ENCODE assay signal across 9 cellular contexts in the genomic region with DNA sequence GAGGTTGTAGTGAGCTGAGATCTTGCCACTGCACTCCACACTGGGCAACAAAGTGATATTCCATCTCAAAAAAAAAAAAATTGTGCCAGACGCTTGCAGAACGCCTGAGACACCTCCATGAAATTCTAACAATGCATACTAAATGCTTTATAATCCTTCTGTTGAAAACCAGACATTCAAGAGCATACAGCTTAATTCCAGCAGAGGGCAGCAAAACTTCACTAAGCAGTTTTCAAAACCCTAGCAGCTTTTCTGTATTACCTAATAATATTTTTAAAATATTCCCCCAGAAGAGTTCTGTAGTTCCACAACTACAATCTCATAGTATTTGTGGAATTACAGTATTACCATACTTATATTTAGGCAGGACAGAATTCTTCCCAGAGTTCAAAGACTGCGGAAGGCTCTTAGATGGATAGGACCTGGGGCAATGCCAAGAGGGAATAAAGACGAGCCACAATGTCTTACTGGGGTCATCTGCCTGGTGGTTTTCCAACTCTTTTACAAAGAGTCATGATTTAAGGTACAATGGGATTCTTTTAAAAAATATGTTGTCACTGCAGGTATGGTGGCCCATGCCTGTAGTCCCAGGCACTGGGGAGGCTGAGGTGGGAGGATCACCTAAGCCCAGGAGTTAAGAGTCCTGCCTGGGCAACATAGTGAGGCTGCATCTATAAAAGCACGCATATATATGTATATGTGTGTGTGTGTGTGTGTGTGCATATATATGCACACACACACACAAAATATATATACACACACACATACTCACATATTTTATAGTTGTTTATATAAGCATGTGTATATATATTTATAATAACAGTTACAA. TPM values are rescaled to one million over a fixed set of nuclear protein-coding genes. Genes with fewer than 3 reads are reported as not detected.
DNase-seq lines count a peak whose midpoint lies in the region; ATAC-seq and TF ChIP-seq lines count a peak whose summit lies in the region.
"Had no signal": no experiment of that assay in that cellular context is flagged by ENCODE, and none has a peak within 500 bp of the region (broad histone marks: within the 10 kb centered on the region; RNA-seq: fewer than 3 reads in every experiment).

No MANE protein-coding gene starts in this region.

- H3K4me1 Mint-ChIP-seq in activated B cell treated with CpG ODN at 0.5 μM for 24 hours, result peaks cover 12% of the 10 kb centered on the region
- H3K4me1 Mint-ChIP-seq in naive thymus-derived CD4-positive, alpha-beta T cell, result peaks cover 15 to 35% (median 24%) of the 10 kb centered on the region in 7 donors

- no peaks in the 10 kb centered on the region for H3K36me3 Mint-ChIP-seq in activated B cell treated with CpG ODN at 0.5 μM for 24 hours (ENCODE audit: low read depth)
- H3K36me3 Mint-ChIP-seq in naive thymus-derived CD4-positive, alpha-beta T cell, result peaks cover 0 to 6% (median 0%) of the 10 kb centered on the region in 5 donors

- H3K4me1 ChIP-seq in naive thymus-derived CD4-positive, alpha-beta T cell (ENCODE audit: control insufficient read depth in 2 of 2, insufficient read depth in 2 of 2, low read length in 2 of 2), result peaks cover 3 to 11% of the 10 kb centered on the region in 2 donors

- H3K9me3 ChIP-seq in naive thymus-derived CD4-positive, alpha-beta T cell (ENCODE audit: control insufficient read depth in 2 of 3, low read length in 3 of 3), result no peaks in the 10 kb centered on the region

- intact Hi-C loops in activated B cell treated with CpG ODN at 0.5 μM for 24 hours (cut with micrococcal nuclease), result loop anchor here (1.0 to 10.0 kb wide), 4 partner anchors 100 to 392 kb away; no protein-coding TSS in a partner anchor
- intact Hi-C loops in naive thymus-derived CD4-positive, alpha-beta T cell (cut with micrococcal nuclease), result loop anchor here (1.0 to 10.0 kb wide), 9 partner anchors 22 to 525 kb away; partner anchors contain the start of genes APPL1 (in 2 of the 2) and CCDC66 (in 1 of the 2)

- H3K9me3 Mint-ChIP-seq in activated B cell treated with CpG ODN at 0.5 μM for 24 hours, result no peaks in the 10 kb centered on the region
- peaks cover 0 to 3% (median 0%) of the 10 kb centered on the region in 11 donors for H3K9me3 Mint-ChIP-seq in naive thymus-derived CD4-positive, alpha-beta T cell

- H3K4me3 ChIP-seq in naive thymus-derived CD4-positive, alpha-beta T cell (ENCODE audit: low read length), result no peak overlapping the region
- H3K4me3 ChIP-seq: skin epidermis had no signal

- H3K27ac ChIP-seq in naive thymus-derived CD4-positive, alpha-beta T cell (ENCODE audit: low read depth, low read length), result no peak overlapping the region
- H3K27ac ChIP-seq: skin epidermis had no signal

- no peak overlapping the region for H3K27ac Mint-ChIP-seq in activated B cell treated with CpG ODN at 0.5 μM for 24 hours
- H3K27ac Mint-ChIP-seq in naive thymus-derived CD4-positive, alpha-beta T cell, result peak overlapping the region in 2 of 9 donors; percentile 1 to 22

- TF ChIP-seq CTCF in GM13976 (IDR thresholded peaks at IDR 0.05; ENCODE audit: borderline replicate concordance, control extremely low read depth, extremely low read depth, insufficient read depth, missing control alignments) (peak; percentile 68), activated B cell treated with CpG ODN at 0.5 μM for 24 hours (IDR thresholded peaks at IDR 0.05) (peak; percentile 53)

- no peak overlapping the region for H3K4me3 Mint-ChIP-seq in activated B cell treated with CpG ODN at 0.5 μM for 24 hours
- H3K4me3 Mint-ChIP-seq in naive thymus-derived CD4-positive, alpha-beta T cell, result no peak overlapping the region

- no peaks in the 10 kb centered on the region for H3K27me3 Mint-ChIP-seq in activated B cell treated with CpG ODN at 0.5 μM for 24 hours
- H3K27me3 Mint-ChIP-seq in naive thymus-derived CD4-positive, alpha-beta T cell, result no peaks in the 10 kb centered on the region

- peak; percentile 81 for DNase-seq in Ammon's horn (ENCODE audit: low spot score)
- peak; percentile 64 for DNase-seq in GM13976 (ENCODE audit: low spot score)
- peak; percentile 69 for DNase-seq in NCI-H2227 (lab: John Stamatoyannopoulos, UW; ENCODE audit: unreplicated experiment)
- DNase-seq in activated B cell treated with CpG ODN at 0.5 μM for 24 hours, result no peak
- DNase-seq in naive thymus-derived CD4-positive, alpha-beta T cell, result peak in 7 of 9 donors; percentile 52 to 75 (median 67)
- no peak for DNase-seq in NCI-H187 treated with DMSO at 0.1 percent for 48 hours (lab: John Stamatoyannopoulos, UW)

- POLR2A ChIA-PET in activated B cell treated with CpG ODN at 0.5 μM for 24 hours (lab: Charles Lee), result interaction anchor here (0.7 to 4.2 kb wide), 6 partner anchors 20 to 287 kb away, joined by 3 to 41 read pairs (median 4); partner anchors contain the start of genes ARHGEF3 and TASOR
- POLR2A ChIA-PET in naive thymus-derived CD4-positive, alpha-beta T cell (lab: Charles Lee), result interaction anchor here (0.6 to 5.2 kb wide), 13 partner anchors 20 to 293 kb away, joined by 3 to 101 read pairs (median 4); partner anchors contain the start of genes ARHGEF3 and TASOR

- in situ Hi-C loops in GM13976 (cut with MboI; ENCODE audit: low sequenced_read_pairs, unreplicated experiment), result loop anchor here (5.0 kb wide), 1 partner anchor 290 kb away; no protein-coding TSS in a partner anchor

- H3K36me3 ChIP-seq in naive thymus-derived CD4-positive, alpha-beta T cell (ENCODE audit: control insufficient read depth in 2 of 3, insufficient read depth in 3 of 3, low read length in 3 of 3), result no peaks in the 10 kb centered on the region

- CTCF ChIA-PET in activated B cell treated with CpG ODN at 0.5 μM for 24 hours (lab: Charles Lee), result interaction anchor here (0.6 to 7.7 kb wide), 21 partner anchors 9 to 293 kb away, joined by 3 to 237 read pairs (median 4); partner anchors contain the start of genes ARHGEF3 and TASOR
- CTCF ChIA-PET in naive thymus-derived CD4-positive, alpha-beta T cell (lab: Charles Lee), result interaction anchor here (0.6 to 7.4 kb wide), 24 partner anchors 9 to 1920 kb away, joined by 3 to 169 read pairs (median 5); partner anchors contain the start of gene ARHGEF3

- no peaks in the 10 kb centered on the region for H3K27me3 ChIP-seq in naive thymus-derived CD4-positive, alpha-beta T cell (ENCODE audit: control insufficient read depth in 2 of 2, insufficient read depth in 2 of 2, low read length in 2 of 2)

- peak; percentile 71 for ATAC-seq in activated B cell treated with CpG ODN at 0.5 μM for 24 hours (ENCODE audit: low read depth)
- peak; percentile 86 for ATAC-seq in esophagus mucosa
- ATAC-seq in naive thymus-derived CD4-positive, alpha-beta T cell, result peak; percentile 86
- no peak for ATAC-seq in GM19397 (IDR thresholded peaks at IDR 0.05; ENCODE audit: unreplicated experiment)

RNA-seq across cellular contexts. Expression of gene TASOR, which starts 19.6 kb away (rescaled TPM):
- total RNA-seq in activated B cell treated with CpG ODN at 0.5 μM for 24 hours (66.0 and 79.7 TPM in 2 replicates), esophagus mucosa (30.0 TPM)
- total RNA-seq in naive thymus-derived CD4-positive, alpha-beta T cell, result 100 to 1,000 TPM in 1 of 5 experiments, 10 to 100 TPM in 4; 61.8 to 113 (median 75.2) TPM
- 10 to 100 TPM; 24.5 to 26.7 TPM for polyA plus RNA-seq in naive thymus-derived CD4-positive, alpha-beta T cell

Comparison
In these comparisons a context has a peak if more than half of its experiments do, and no peak if none do; other contexts are left out.
1. DNase-seq: peak in Ammon's horn (single experiment), GM13976 (single experiment), NCI-H2227 (single experiment) and naive thymus-derived CD4-positive, alpha-beta T cell (7 of 9); none in activated B cell treated with CpG ODN at 0.5 μM for 24 hours (single experiment) and NCI-H187 treated with DMSO at 0.1 percent for 48 hours (single experiment).